Comparison of ENCODE assay signal across 15 cellular contexts in the genomic region with DNA sequence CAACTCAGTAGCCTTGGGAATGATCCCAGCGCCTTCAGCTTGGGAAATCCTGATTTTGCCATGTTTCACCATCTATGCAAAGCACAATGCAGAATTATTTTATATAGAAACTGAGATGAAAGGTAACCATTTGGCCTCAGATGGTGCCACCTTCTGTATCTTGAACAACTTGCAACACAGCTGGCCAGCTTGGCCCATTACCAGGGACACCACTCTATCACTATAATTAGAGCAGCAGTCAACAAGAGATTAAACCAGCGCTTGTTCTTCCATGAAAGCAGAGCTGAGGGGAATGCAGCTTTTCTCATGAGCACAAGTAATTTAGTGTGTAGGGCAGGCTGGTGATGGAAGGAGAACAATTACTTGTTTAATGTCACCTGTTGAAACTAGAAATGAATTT. TPM values are rescaled to one million over a fixed set of nuclear protein-coding genes. Genes with fewer than 3 reads are reported as not detected.
DNase-seq lines count a peak whose midpoint lies in the region; ATAC-seq and TF ChIP-seq lines count a peak whose summit lies in the region.
"Had no signal": no experiment of that assay in that cellular context is flagged by ENCODE, and none has a peak within 500 bp of the region (broad histone marks: within the 10 kb centered on the region; RNA-seq: fewer than 3 reads in every experiment).

No MANE protein-coding gene starts in this region.

- H3K9me3 ChIP-seq in HCT116 (ENCODE audit: control insufficient read depth in 1 of 2, insufficient read depth in 1 of 2, low read depth in 1 of 2, low read length in 2 of 2), result no peaks in the 10 kb centered on the region
- no peaks in the 10 kb centered on the region for H3K9me3 ChIP-seq in RWPE2 (ENCODE audit: severe bottlenecking)
- H3K9me3 ChIP-seq in mucosa of descending colon, result no peaks in the 10 kb centered on the region
- H3K9me3 ChIP-seq: neutrophil, upper lobe of left lung had no signal

- H3K36me3 ChIP-seq in HCT116 (ENCODE audit: control insufficient read depth in 1 of 2, insufficient read depth in 2 of 2, low read length in 2 of 2), result no peaks in the 10 kb centered on the region
- H3K36me3 ChIP-seq in RWPE2 (ENCODE audit: low read depth), result no peaks in the 10 kb centered on the region
- H3K36me3 ChIP-seq in mucosa of descending colon (ENCODE audit: low read depth), result no peaks in the 10 kb centered on the region
- H3K36me3 ChIP-seq: neutrophil, upper lobe of left lung had no signal

- H3K27ac ChIP-seq in HCT116 (ENCODE audit: low read depth, low read length) (no peak overlapping the region), RWPE2 (ENCODE audit: poor library complexity, severe bottlenecking) (no peak overlapping the region)
- H3K27ac ChIP-seq: neutrophil, upper lobe of left lung had no signal

- H3K27me3 ChIP-seq in HCT116 (ENCODE audit: insufficient read depth, low read length) (no peaks in the 10 kb centered on the region), RWPE2 (ENCODE audit: insufficient read depth, poor library complexity, severe bottlenecking) (no peaks in the 10 kb centered on the region)
- H3K27me3 ChIP-seq: neutrophil, upper lobe of left lung had no signal

- peak; percentile 30; the same call in 1 of the 2 replicates for TF ChIP-seq RAD21 in HCT116 (IDR thresholded peaks at IDR 0.05; ENCODE audit: low read depth)

- no peak overlapping the region for H3K27ac Mint-ChIP-seq in Calu3 (ENCODE audit: unreplicated experiment)
- H3K27ac Mint-ChIP-seq: T-helper 1 cell treated with Interleukin-12 subunit alpha and Interleukin-12 subunit beta and Interleukin-4 antibody, amounts not matched to agents 30 μg/mL and 1 μg/mL, for 36 hours had no signal

- H3K9me2 ChIP-seq in HCT116 (ENCODE audit: insufficient read depth), result no peaks in the 10 kb centered on the region

- TF ChIP-seq POLR2A in HCT116 (IDR thresholded peaks at IDR 0.05; ENCODE audit: borderline replicate concordance, extremely low read depth, insufficient read depth, insufficient read length), result no peak

- H3K4me3 ChIP-seq in HCT116 (replicated peaks in 1 of 2; ENCODE audit: low read depth in 1 of 2, low read length in 2 of 2) (no peak overlapping the region), RWPE2 (ENCODE audit: severe bottlenecking) (no peak overlapping the region), mucosa of descending colon (no peak overlapping the region)
- H3K4me3 ChIP-seq: upper lobe of left lung had no signal

- POLR2A ChIA-PET in HCT116 (lab: Charles Lee), result no interaction called here

- no peaks in the 10 kb centered on the region for H3K36me3 Mint-ChIP-seq in Calu3 (ENCODE audit: insufficient read depth, unreplicated experiment)

- H3K9ac ChIP-seq in HCT116 (ENCODE audit: low read length), result no peak overlapping the region

- H3K9me3 Mint-ChIP-seq in Calu3 (ENCODE audit: low read depth, unreplicated experiment), result no peaks in the 10 kb centered on the region
- H3K9me3 Mint-ChIP-seq: T-helper 1 cell treated with Interleukin-12 subunit alpha and Interleukin-12 subunit beta and Interleukin-4 antibody, amounts not matched to agents 30 μg/mL and 1 μg/mL, for 36 hours had no signal

- H3K4me3 Mint-ChIP-seq in Calu3 (ENCODE audit: low read depth, unreplicated experiment), result no peak overlapping the region
- H3K4me3 Mint-ChIP-seq: T-helper 1 cell treated with Interleukin-12 subunit alpha and Interleukin-12 subunit beta and Interleukin-4 antibody, amounts not matched to agents 30 μg/mL and 1 μg/mL, for 36 hours had no signal

- ATAC-seq in HCT116 (no peak), RWPE2 (ENCODE audit: low read depth) (no peak), mucosa of descending colon (peak; percentile 41), GM21576 (IDR thresholded peaks at IDR 0.05; ENCODE audit: unreplicated experiment) (no peak)
- ATAC-seq: activated CD4-positive, CD25-positive, alpha-beta regulatory T cell treated with anti-CD3 and anti-CD28 coated beads, Interleukin-2, amount 50 U/mL, for 24 hours had no signal

- BruUV-seq in HCT116 (replicated peaks; lab: Mats Ljungman, UMichigan) (no TSS peak), Calu3 (replicated peaks; lab: Mats Ljungman, UMichigan) (no TSS peak)

- CTCF ChIA-PET in HCT116 (lab: Charles Lee) (interaction anchor here (1.5 kb wide), 1 partner anchor 33 kb away, joined by 10 read pairs; no protein-coding TSS in a partner anchor), Calu3 (lab: Charles Lee) (interaction anchor here (1.5 kb wide), 1 partner anchor 34 kb away, joined by 8 read pairs; no protein-coding TSS in a partner anchor)

- H3K79me2 ChIP-seq in HCT116 (ENCODE audit: insufficient read depth, low read length), result no peaks in the 10 kb centered on the region

- intact Hi-C loops in HCT116 (cut with micrococcal nuclease) (no loop called here), mucosa of descending colon (cut with DNase I, micrococcal nuclease) (no loop called here), Calu3 (cut with micrococcal nuclease; ENCODE audit: unreplicated experiment) (loop anchor here (2.0 kb wide), 1 partner anchor 33 kb away; no protein-coding TSS in a partner anchor)

- no peaks in the 10 kb centered on the region for H3K4me1 ChIP-seq in HCT116 (ENCODE audit: control insufficient read depth in 1 of 2, insufficient read depth in 2 of 2, low read length in 2 of 2)
- H3K4me1 ChIP-seq in RWPE2 (ENCODE audit: insufficient read depth, poor library complexity, severe bottlenecking), result no peaks in the 10 kb centered on the region
- peaks cover 17% of the 10 kb centered on the region for H3K4me1 ChIP-seq in mucosa of descending colon (ENCODE audit: low read depth)
- H3K4me1 ChIP-seq: upper lobe of left lung had no signal

- H3K4me1 Mint-ChIP-seq in Calu3 (ENCODE audit: low read depth, unreplicated experiment), result no peaks in the 10 kb centered on the region

- H3K4me2 ChIP-seq in HCT116 (ENCODE audit: low read length), result no peak overlapping the region

- H2AFZ ChIP-seq in HCT116 (ENCODE audit: low read depth, low read length, poor library complexity, severe bottlenecking), result no peak overlapping the region

- H3K27me3 Mint-ChIP-seq in Calu3 (ENCODE audit: unreplicated experiment), result no peaks in the 10 kb centered on the region

- no peaks in the 10 kb centered on the region for H4K20me1 ChIP-seq in HCT116 (ENCODE audit: insufficient read depth)

- RAD21 ChIA-PET in HCT116 (lab: Charles Lee; ENCODE audit: low non-redundant PET in 1 of 2, low total read pairs in 2 of 2, uncharacterized antibody in 2 of 2, unreplicated experiment in 2 of 2), result no interaction called here

- DNase-seq in HCT116 (ENCODE audit: low read depth, low spot score), result no peak
- peak; percentile 24 for DNase-seq in NCI-H146 treated with DMSO at 0.1 percent for 48 hours (lab: John Stamatoyannopoulos, UW; ENCODE audit: unreplicated experiment)
- no peak for DNase-seq in RWPE2 (ENCODE audit: low spot score)
- DNase-seq in mucosa of descending colon, result peak in 1 of 3 donors; percentile 58
- no peak for DNase-seq in Calu3
- DNase-seq in cerebellar cortex (ENCODE audit: low spot score), result no peak
- no peak for DNase-seq in activated effector memory CD4-positive, alpha-beta T cell treated with Interleukin-2 at 50 U/mL for 16 hours
- DNase-seq: mammary epithelial cell; stimulated activated CD4-positive, alpha-beta T cell treated with anti-CD3 and anti-CD28 coated beads, Interleukin-4, amount 100 ng/mL, for 4 hours; upper lobe of left lung had no signal

- TF ChIP-seq CTCF in HCT116 (IDR thresholded peaks at IDR 0.05 in 2 of 3, conservative IDR thresholded peaks at IDR 0.05 in 1 of 3; ENCODE audit: borderline replicate concordance in 1 of 3, insufficient read depth in 1 of 3, low read depth in 2 of 3, low read length in 2 of 3), result 0 out of 6 replicates have a peak, but pooled peaks of 1 of the 3 experiments have one; percentile 17
- TF ChIP-seq CTCF in RWPE2 (IDR thresholded peaks at IDR 0.05; ENCODE audit: poor library complexity, severe bottlenecking), result peak; percentile 13
- TF ChIP-seq CTCF in mucosa of descending colon (IDR thresholded peaks at IDR 0.05), result no peak
- TF ChIP-seq CTCF in Calu3 (IDR thresholded peaks at IDR 0.05; ENCODE audit: unreplicated experiment), result no peak

TF ChIP-seq in HCT116, 20 proteins besides CTCF, POLR2A, EP300 and RAD21 (continues in another document):
- no peak for TF ChIP-seq POLR2AphosphoS5 (IDR thresholded peaks at IDR 0.05; ENCODE audit: low read depth, low read length)
- TF ChIP-seq, protein P1, sequence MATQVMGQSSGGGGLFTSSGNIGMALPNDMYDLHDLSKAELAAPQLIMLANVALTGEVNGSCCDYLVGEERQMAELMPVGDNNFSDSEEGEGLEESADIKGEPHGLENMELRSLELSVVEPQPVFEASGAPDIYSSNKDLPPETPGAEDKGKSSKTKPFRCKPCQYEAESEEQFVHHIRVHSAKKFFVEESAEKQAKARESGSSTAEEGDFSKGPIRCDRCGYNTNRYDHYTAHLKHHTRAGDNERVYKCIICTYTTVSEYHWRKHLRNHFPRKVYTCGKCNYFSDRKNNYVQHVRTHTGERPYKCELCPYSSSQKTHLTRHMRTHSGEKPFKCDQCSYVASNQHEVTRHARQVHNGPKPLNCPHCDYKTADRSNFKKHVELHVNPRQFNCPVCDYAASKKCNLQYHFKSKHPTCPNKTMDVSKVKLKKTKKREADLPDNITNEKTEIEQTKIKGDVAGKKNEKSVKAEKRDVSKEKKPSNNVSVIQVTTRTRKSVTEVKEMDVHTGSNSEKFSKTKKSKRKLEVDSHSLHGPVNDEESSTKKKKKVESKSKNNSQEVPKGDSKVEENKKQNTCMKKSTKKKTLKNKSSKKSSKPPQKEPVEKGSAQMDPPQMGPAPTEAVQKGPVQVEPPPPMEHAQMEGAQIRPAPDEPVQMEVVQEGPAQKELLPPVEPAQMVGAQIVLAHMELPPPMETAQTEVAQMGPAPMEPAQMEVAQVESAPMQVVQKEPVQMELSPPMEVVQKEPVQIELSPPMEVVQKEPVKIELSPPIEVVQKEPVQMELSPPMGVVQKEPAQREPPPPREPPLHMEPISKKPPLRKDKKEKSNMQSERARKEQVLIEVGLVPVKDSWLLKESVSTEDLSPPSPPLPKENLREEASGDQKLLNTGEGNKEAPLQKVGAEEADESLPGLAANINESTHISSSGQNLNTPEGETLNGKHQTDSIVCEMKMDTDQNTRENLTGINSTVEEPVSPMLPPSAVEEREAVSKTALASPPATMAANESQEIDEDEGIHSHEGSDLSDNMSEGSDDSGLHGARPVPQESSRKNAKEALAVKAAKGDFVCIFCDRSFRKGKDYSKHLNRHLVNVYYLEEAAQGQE (IDR thresholded peaks at IDR 0.05; ENCODE audit: low read depth), result no peak
- no peak for TF ChIP-seq JUND (IDR thresholded peaks at IDR 0.05)
- TF ChIP-seq FOSL1 (IDR thresholded peaks at IDR 0.05; ENCODE audit: low read depth), result no peak
- TF ChIP-seq SIN3A (IDR thresholded peaks at IDR 0.05; ENCODE audit: low read depth), result no peak

RNA-seq across cellular contexts. Expression of gene ZDHHC13, which starts 6.7 kb away (rescaled TPM):
- total RNA-seq in HCT116 (2021; ENCODE audit: unreplicated experiment), result 21.8 TPM
- 8.0 and 12.8 TPM in 2 replicates for polyA plus RNA-seq in HCT116 (2012)
- total RNA-seq in mucosa of descending colon, result 10 to 100 TPM; 19.7 to 33.4 (median 27.2) TPM
- total RNA-seq in Calu3 (2022), result 22.4 and 26.8 TPM in 2 replicates

RNA-seq across cellular contexts. Expression of gene MRGPRX2, which starts 49.8 kb away (rescaled TPM):
- total RNA-seq in HCT116 (2021; ENCODE audit: unreplicated experiment) (not detected), mucosa of descending colon (under 1 TPM in 2 of 3 donors, not detected in 1; 0.24 to 0.98 TPM), Calu3 (2022) (not detected in 2 replicates)
- polyA plus RNA-seq in HCT116 (2012), result not detected in 2 replicates
- total RNA-seq: astrocyte, mammary epithelial cell had no signal
- polyA plus RNA-seq: mammary epithelial cell had no signal
